1 cellular context compared by ENCODE assay signal in the genomic region with DNA sequence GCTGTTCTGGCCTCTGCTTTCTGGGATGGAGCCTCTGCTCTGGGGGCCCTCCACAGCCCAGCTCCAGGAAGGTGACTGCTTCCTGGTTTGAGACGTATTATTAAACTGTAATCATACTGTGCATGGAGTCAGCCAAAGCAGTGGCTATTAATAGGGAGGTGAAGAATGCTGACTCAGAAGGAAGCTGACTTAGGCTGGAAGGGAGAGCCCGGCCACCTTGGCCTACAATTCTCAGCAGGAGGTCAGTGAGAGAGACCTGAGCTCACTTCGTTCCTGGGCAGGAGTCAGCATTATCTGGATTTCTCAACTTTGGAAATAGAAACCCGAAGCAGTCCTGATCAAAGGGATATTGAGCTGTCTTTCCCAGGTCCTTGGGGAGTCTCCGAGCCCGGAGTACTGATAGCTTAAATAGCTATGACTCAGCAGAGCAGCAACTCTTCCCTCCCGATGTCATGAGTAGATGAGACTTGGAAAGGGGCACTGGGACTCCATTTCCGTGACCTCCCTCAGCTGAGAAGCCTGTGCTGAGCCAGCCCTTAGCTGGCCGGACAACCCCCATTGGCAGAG.
TF ChIP-seq lines count a peak whose summit lies in the region.

No MANE protein-coding gene starts in this region.

TF ChIP-seq in K562, 482 proteins besides CTCF, POLR2A, EP300 and RAD21 (continued from another document):
- TF ChIP-seq, protein P1, sequence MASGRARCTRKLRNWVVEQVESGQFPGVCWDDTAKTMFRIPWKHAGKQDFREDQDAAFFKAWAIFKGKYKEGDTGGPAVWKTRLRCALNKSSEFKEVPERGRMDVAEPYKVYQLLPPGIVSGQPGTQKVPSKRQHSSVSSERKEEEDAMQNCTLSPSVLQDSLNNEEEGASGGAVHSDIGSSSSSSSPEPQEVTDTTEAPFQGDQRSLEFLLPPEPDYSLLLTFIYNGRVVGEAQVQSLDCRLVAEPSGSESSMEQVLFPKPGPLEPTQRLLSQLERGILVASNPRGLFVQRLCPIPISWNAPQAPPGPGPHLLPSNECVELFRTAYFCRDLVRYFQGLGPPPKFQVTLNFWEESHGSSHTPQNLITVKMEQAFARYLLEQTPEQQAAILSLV (tag; IDR thresholded peaks at IDR 0.05) = no peak
- TF ChIP-seq DNMT1 (IDR thresholded peaks at IDR 0.05) (no peak), ZNF830 (CRISPR knock-in tag; IDR thresholded peaks at IDR 0.05) (no peak), ZKSCAN3 (CRISPR knock-in tag; IDR thresholded peaks at IDR 0.05) (no peak), MCM5 (IDR thresholded peaks at IDR 0.05; ENCODE audit: low read depth) (no peak)
